Comparison of ENCODE assay signal across 1 cellular context in genomic region chr21:17612023-17612564, GRCh38.
A peak's percentile ranks its signal among the peaks of the same experiment; 100 is the strongest.
TF ChIP-seq lines count a peak whose summit lies in the region.

No MANE protein-coding gene starts in this region.

TF ChIP-seq in HepG2, 621 proteins besides CTCF, POLR2A, EP300 and RAD21 (continued from another document and continues in another):
- TF ChIP-seq HNF1B (CRISPR knock-in tag; IDR thresholded peaks at IDR 0.05), result no peak
- peak; percentile 36 for TF ChIP-seq POLR2G (IDR thresholded peaks at IDR 0.05; ENCODE audit: low read depth, low read length)
- TF ChIP-seq ARHGAP35 (CRISPR knock-in tag; IDR thresholded peaks at IDR 0.05; ENCODE audit: borderline replicate concordance), result no peak
- no peak for TF ChIP-seq LRRFIP1 (CRISPR knock-in tag; conservative IDR thresholded peaks at IDR 0.05)
- TF ChIP-seq ZNF552 (CRISPR knock-in tag; IDR thresholded peaks at IDR 0.05; ENCODE audit: borderline replicate concordance), result no peak
- TF ChIP-seq ZNF235 (CRISPR knock-in tag; IDR thresholded peaks at IDR 0.05; ENCODE audit: borderline replicate concordance), result no peak
- no peak for TF ChIP-seq SOX6 (IDR thresholded peaks at IDR 0.05)
- peak; percentile 5; the same call in 1 of the 2 replicates for TF ChIP-seq SOX6 (CRISPR knock-in tag; IDR thresholded peaks at IDR 0.05)
- TF ChIP-seq ZNF891 (CRISPR knock-in tag; IDR thresholded peaks at IDR 0.05), result 0 out of 2 replicates have a peak, but pooled peaks have one; percentile 46
- no peak for TF ChIP-seq FOSL1 (CRISPR knock-in tag; IDR thresholded peaks at IDR 0.05; ENCODE audit: borderline replicate concordance)
- no peak for TF ChIP-seq ZNF883 (CRISPR knock-in tag; IDR thresholded peaks at IDR 0.05; ENCODE audit: not compliant biosample characterization)
- no peak for TF ChIP-seq TIGD3 (CRISPR knock-in tag; IDR thresholded peaks at IDR 0.05; ENCODE audit: borderline replicate concordance)
- TF ChIP-seq ZNF749 (CRISPR knock-in tag; IDR thresholded peaks at IDR 0.05; ENCODE audit: borderline replicate concordance), result no peak
- TF ChIP-seq ZUFSP (CRISPR knock-in tag; IDR thresholded peaks at IDR 0.05; ENCODE audit: borderline replicate concordance), result no peak
- no peak for TF ChIP-seq ZNF790 (CRISPR knock-in tag; IDR thresholded peaks at IDR 0.05; ENCODE audit: borderline replicate concordance)
- TF ChIP-seq ZFP90 (CRISPR knock-in tag; IDR thresholded peaks at IDR 0.05; ENCODE audit: borderline replicate concordance), result no peak
- TF ChIP-seq ZBTB33 (CRISPR knock-in tag; IDR thresholded peaks at IDR 0.05), result no peak
- no peak for TF ChIP-seq HES4 (CRISPR knock-in tag; IDR thresholded peaks at IDR 0.05; ENCODE audit: borderline replicate concordance)
- TF ChIP-seq JUNB (CRISPR knock-in tag; IDR thresholded peaks at IDR 0.05; ENCODE audit: borderline replicate concordance), result no peak
- peak; percentile 96 for TF ChIP-seq AGO2 (optimal IDR thresholded peaks at IDR 0.05; ENCODE audit: low read depth, low read length)
- TF ChIP-seq STAT6 (CRISPR knock-in tag; IDR thresholded peaks at IDR 0.05; ENCODE audit: borderline replicate concordance), result no peak
- TF ChIP-seq BATF2 (CRISPR knock-in tag; IDR thresholded peaks at IDR 0.05), result no peak; the same call in 1 of the 2 replicates
- no peak for TF ChIP-seq GRHL1 (CRISPR knock-in tag; conservative IDR thresholded peaks at IDR 0.05)
- TF ChIP-seq HOXA9 (CRISPR knock-in tag; IDR thresholded peaks at IDR 0.05; ENCODE audit: borderline replicate concordance), result no peak
- no peak; the same call in 1 of the 2 replicates for TF ChIP-seq ZMYM4 (CRISPR knock-in tag; IDR thresholded peaks at IDR 0.05)
- no peak for TF ChIP-seq BCL6 (CRISPR knock-in tag; IDR thresholded peaks at IDR 0.05)
- TF ChIP-seq KLF6 (CRISPR knock-in tag; IDR thresholded peaks at IDR 0.05), result no peak
- no peak for TF ChIP-seq ZNF354B (CRISPR knock-in tag; IDR thresholded peaks at IDR 0.05)
- no peak for TF ChIP-seq THAP8 (CRISPR knock-in tag; IDR thresholded peaks at IDR 0.05; ENCODE audit: borderline replicate concordance)
- TF ChIP-seq ZNF549 (CRISPR knock-in tag; IDR thresholded peaks at IDR 0.05), result no peak
- TF ChIP-seq ZNF770 (CRISPR knock-in tag; IDR thresholded peaks at IDR 0.05), result no peak
- TF ChIP-seq ZNF362 (CRISPR knock-in tag; IDR thresholded peaks at IDR 0.05; ENCODE audit: borderline replicate concordance), result no peak
- no peak for TF ChIP-seq BRCA1 (CRISPR knock-in tag; IDR thresholded peaks at IDR 0.05)
- no peak for TF ChIP-seq ZNF570 (CRISPR knock-in tag; IDR thresholded peaks at IDR 0.05; ENCODE audit: borderline replicate concordance)
- no peak for TF ChIP-seq ZNF619 (CRISPR knock-in tag; IDR thresholded peaks at IDR 0.05)
- TF ChIP-seq ZHX1 (CRISPR knock-in tag; IDR thresholded peaks at IDR 0.05; ENCODE audit: low read depth), result no peak
- no peak for TF ChIP-seq RBAK (CRISPR knock-in tag; IDR thresholded peaks at IDR 0.05)
- TF ChIP-seq ZNF343 (CRISPR knock-in tag; IDR thresholded peaks at IDR 0.05), result no peak; the same call in 1 of the 2 replicates
